ENCODE assay signal across 8 cellular contexts in genomic region chr16:2473999-2474876, GRCh38. TPM values are rescaled to one million over a fixed set of nuclear protein-coding genes. Genes with fewer than 3 reads are reported as not detected.
DNase-seq lines count a peak whose midpoint lies in the region; ATAC-seq and TF ChIP-seq lines count a peak whose summit lies in the region.

No MANE protein-coding gene starts in this region.

- peak overlapping the region; percentile 81 for H3K4me3 Mint-ChIP-seq in activated naive CD8-positive, alpha-beta T cell treated with anti-CD3 and anti-CD28 coated beads for 36 hours
- peak overlapping the region; percentile 67 for H3K4me3 Mint-ChIP-seq in progenitor cell of endocrine pancreas (ENCODE audit: low read depth)

- H3K27ac Mint-ChIP-seq in activated naive CD8-positive, alpha-beta T cell treated with anti-CD3 and anti-CD28 coated beads for 36 hours, result peak overlapping the region; percentile 78
- H3K27ac Mint-ChIP-seq in progenitor cell of endocrine pancreas, result no peak overlapping the region

- peak overlapping the region; percentile 81 for H3K4me3 ChIP-seq in SJSA1

- ATAC-seq in HG03135 (IDR thresholded peaks at IDR 0.05; ENCODE audit: unreplicated experiment) (peak; percentile 20), left cardiac atrium (peak; percentile 64 to 66), HG02571 (IDR thresholded peaks at IDR 0.05; ENCODE audit: unreplicated experiment) (no peak)

- peaks cover 44% of the 10 kb centered on the region for H3K4me1 ChIP-seq in SJSA1 (replicated peaks)

- 0 out of 2 replicates have a peak, but pooled peaks cover 3% of the 10 kb centered on the region for H3K27me3 ChIP-seq in SJSA1 (replicated peaks)

- intact Hi-C loops in left cardiac atrium (cut with DNase I), result no loop called here

- H3K27me3 Mint-ChIP-seq in activated naive CD8-positive, alpha-beta T cell treated with anti-CD3 and anti-CD28 coated beads for 36 hours, result peaks cover 22% of the 10 kb centered on the region
- peaks cover 21% of the 10 kb centered on the region for H3K27me3 Mint-ChIP-seq in progenitor cell of endocrine pancreas

- DNase-seq in SJSA1 (ENCODE audit: low read depth in 1 of 2, low spot score in 2 of 2), result peak in 1 of 2 experiments; percentile 79
- DNase-seq in activated naive CD8-positive, alpha-beta T cell treated with anti-CD3 and anti-CD28 coated beads for 36 hours, result peak; percentile 71
- DNase-seq in left cardiac atrium, result peak; percentile 64
- no peak for DNase-seq in progenitor cell of endocrine pancreas (ENCODE audit: low spot score, unreplicated experiment)
- DNase-seq in NCI-H2107 treated with DMSO at 0.1 percent for 48 hours (lab: John Stamatoyannopoulos, UW; ENCODE audit: unreplicated experiment), result no peak

- H3K9me3 Mint-ChIP-seq in activated naive CD8-positive, alpha-beta T cell treated with anti-CD3 and anti-CD28 coated beads for 36 hours, result no peaks in the 10 kb centered on the region
- no peaks in the 10 kb centered on the region for H3K9me3 Mint-ChIP-seq in progenitor cell of endocrine pancreas (ENCODE audit: low read depth)

- TF ChIP-seq CTCF in GM12872 (IDR thresholded peaks at IDR 0.05; ENCODE audit: insufficient read depth, low read depth, low read length) (peak; percentile 49), progenitor cell of endocrine pancreas (IDR thresholded peaks at IDR 0.05; ENCODE audit: unreplicated experiment) (peak; percentile 55)

- H3K4me1 Mint-ChIP-seq in activated naive CD8-positive, alpha-beta T cell treated with anti-CD3 and anti-CD28 coated beads for 36 hours, result peaks cover 19% of the 10 kb centered on the region
- peaks cover 21% of the 10 kb centered on the region for H3K4me1 Mint-ChIP-seq in progenitor cell of endocrine pancreas (ENCODE audit: low read depth)

- no peaks in the 10 kb centered on the region; the same call in 1 of the 2 replicates for H3K9me3 ChIP-seq in SJSA1 (replicated peaks)

- peak overlapping the region; percentile 51; the same call in 1 of the 2 replicates for H3K27ac ChIP-seq in SJSA1

- H3K36me3 Mint-ChIP-seq in activated naive CD8-positive, alpha-beta T cell treated with anti-CD3 and anti-CD28 coated beads for 36 hours, result no peaks in the 10 kb centered on the region
- no peaks in the 10 kb centered on the region for H3K36me3 Mint-ChIP-seq in progenitor cell of endocrine pancreas (ENCODE audit: insufficient read depth)

- peaks cover 8% of the 10 kb centered on the region for H3K36me3 ChIP-seq in SJSA1

RNA-seq across cellular contexts. Expression of gene TBC1D24, which starts 0.7 kb away (rescaled TPM):
- total RNA-seq in SJSA1 (2014; rRNA removed; shearing (Covaris generic)), result 8.4 and 9.3 TPM in 2 replicates
- total RNA-seq in activated naive CD8-positive, alpha-beta T cell treated with anti-CD3 and anti-CD28 coated beads for 36 hours, result 10 to 100 TPM; 21.1 to 23.0 TPM
- total RNA-seq in left cardiac atrium (10 to 100 TPM in 1 of 2 donors, 1 to 10 TPM in 1; 9.8 to 15.1 TPM), progenitor cell of endocrine pancreas (23.3 and 23.8 TPM in 2 replicates)

RNA-seq across cellular contexts. Expression of gene NTN3, which starts 3.1 kb away (rescaled TPM):
- 0.24 TPM in 1 of 2 replicates, not detected in the other for total RNA-seq in SJSA1 (2014; rRNA removed; shearing (Covaris generic))
- total RNA-seq in activated naive CD8-positive, alpha-beta T cell treated with anti-CD3 and anti-CD28 coated beads for 36 hours, result not detected
- total RNA-seq in left cardiac atrium (under 1 TPM; 0.39 to 0.65 TPM), progenitor cell of endocrine pancreas (2.4 and 2.5 TPM in 2 replicates)

RNA-seq across cellular contexts. Expression of gene TEDC2, which starts 14.3 kb away (rescaled TPM):
- total RNA-seq in SJSA1 (2014; rRNA removed; shearing (Covaris generic)), result 22.3 and 36.3 TPM in 2 replicates
- 10 to 100 TPM; 24.0 to 26.5 TPM for total RNA-seq in activated naive CD8-positive, alpha-beta T cell treated with anti-CD3 and anti-CD28 coated beads for 36 hours
- 1 to 10 TPM in 1 of 2 donors, under 1 TPM in 1; 0.47 to 2.8 TPM for total RNA-seq in left cardiac atrium
- total RNA-seq in progenitor cell of endocrine pancreas, result 27.4 and 32.2 TPM in 2 replicates

RNA-seq across cellular contexts. Expression of gene ATP6V0C, which starts 39.5 kb away (rescaled TPM):
- 44.6 and 69.7 TPM in 2 replicates for total RNA-seq in SJSA1 (2014; rRNA removed; shearing (Covaris generic))
- 100 to 1,000 TPM; 124 to 125 TPM for total RNA-seq in activated naive CD8-positive, alpha-beta T cell treated with anti-CD3 and anti-CD28 coated beads for 36 hours
- total RNA-seq in left cardiac atrium (100 to 1,000 TPM; 162 to 197 TPM), progenitor cell of endocrine pancreas (158 and 169 TPM in 2 replicates)

RNA-seq across cellular contexts. Expression of gene CCNF, which starts 45.0 kb away (rescaled TPM):
- total RNA-seq in SJSA1 (2014; rRNA removed; shearing (Covaris generic)), result 43.4 and 48.2 TPM in 2 replicates
- 10 to 100 TPM; 38.3 to 38.8 TPM for total RNA-seq in activated naive CD8-positive, alpha-beta T cell treated with anti-CD3 and anti-CD28 coated beads for 36 hours
- total RNA-seq in left cardiac atrium (1 to 10 TPM; 1.6 to 2.1 TPM), progenitor cell of endocrine pancreas (26.5 and 27.8 TPM in 2 replicates)

Comparison
In these comparisons a context has a peak if more than half of its experiments do, and no peak if none do; other contexts are left out.
1. DNase-seq: peak in activated naive CD8-positive, alpha-beta T cell treated with anti-CD3 and anti-CD28 coated beads for 36 hours (single experiment) and left cardiac atrium (single experiment); none in progenitor cell of endocrine pancreas (single experiment) and NCI-H2107 treated with DMSO at 0.1 percent for 48 hours (single experiment).